23 cellular contexts compared by ENCODE assay signal in genomic region chr3:186694288-186695032, GRCh38. TPM values are rescaled to one million over a fixed set of nuclear protein-coding genes. Genes with fewer than 3 reads are reported as not detected.
A peak's percentile ranks its signal among the peaks of the same experiment; 100 is the strongest.
DNase-seq lines count a peak whose midpoint lies in the region; ATAC-seq and TF ChIP-seq lines count a peak whose summit lies in the region.
"Had no signal": no experiment of that assay in that cellular context is flagged by ENCODE, and none has a peak within 500 bp of the region (broad histone marks: within the 10 kb centered on the region; RNA-seq: fewer than 3 reads in every experiment).

No MANE protein-coding gene starts in this region.

- H3K36me3 Mint-ChIP-seq in activated T-cell treated with anti-CD3 and anti-CD28 coated beads, Interleukin-2, amount 50 U/mL, for 72 hours (ENCODE audit: insufficient read depth in 2 of 2): no peaks in the 10 kb centered on the region
- H3K36me3 Mint-ChIP-seq in WTC11 (no peaks in the 10 kb centered on the region), nephron (ENCODE audit: low read depth) (no peaks in the 10 kb centered on the region), chondrocyte (ENCODE audit: low read depth) (no peaks in the 10 kb centered on the region)

- no peaks in the 10 kb centered on the region for H3K9me3 Mint-ChIP-seq in activated T-cell treated with anti-CD3 and anti-CD28 coated beads, Interleukin-2, amount 50 U/mL, for 72 hours
- H3K9me3 Mint-ChIP-seq in WTC11: peaks cover 10% of the 10 kb centered on the region
- H3K9me3 Mint-ChIP-seq in nephron: no peaks in the 10 kb centered on the region
- H3K9me3 Mint-ChIP-seq in chondrocyte (ENCODE audit: low read depth): no peaks in the 10 kb centered on the region

- TF ChIP-seq CTCF in WTC11 (IDR thresholded peaks at IDR 0.05): no peak
- TF ChIP-seq CTCF in nephron (IDR thresholded peaks at IDR 0.05; ENCODE audit: unreplicated experiment in 3 of 3): no peak
- TF ChIP-seq CTCF in chondrocyte (IDR thresholded peaks at IDR 0.05): no peak

- no peaks in the 10 kb centered on the region for H3K36me3 ChIP-seq in H7 (replicated peaks; ENCODE audit: control insufficient read depth, insufficient read depth, low read length)

- POLR2A ChIA-PET in WTC11 (lab: Charles Lee): no interaction called here

- ATAC-seq in activated T-cell treated with anti-CD3 and anti-CD28 coated beads, Interleukin-2, amount 50 U/mL, for 72 hours (replicated peaks in 1 of 2): peak; percentile 32 to 58
- ATAC-seq in WTC11 (peak; percentile 57; the same call in 1 of the 2 replicates), esophagus mucosa (peak; percentile 31), GM18909 (IDR thresholded peaks at IDR 0.05; ENCODE audit: poor library complexity, unreplicated experiment) (no peak)

- no peaks in the 10 kb centered on the region; the same call in 1 of the 2 replicates for H3K27me3 ChIP-seq in H7 (ENCODE audit: control insufficient read depth, insufficient read depth, low read length)

- H3K4me3 ChIP-seq in H7 (ENCODE audit: insufficient read depth, low read depth, low read length): no peak overlapping the region

- H3K27ac Mint-ChIP-seq in activated T-cell treated with anti-CD3 and anti-CD28 coated beads, Interleukin-2, amount 50 U/mL, for 72 hours: no peak overlapping the region
- H3K27ac Mint-ChIP-seq in WTC11 (no peak overlapping the region), nephron (peak overlapping the region in 2 of 3 experiments; percentile 15 to 66), chondrocyte (ENCODE audit: unreplicated experiment) (no peak overlapping the region)
- H3K27ac Mint-ChIP-seq: B cell had no signal

- no peaks in the 10 kb centered on the region for H3K4me1 Mint-ChIP-seq in activated T-cell treated with anti-CD3 and anti-CD28 coated beads, Interleukin-2, amount 50 U/mL, for 72 hours (ENCODE audit: low read depth)
- H3K4me1 Mint-ChIP-seq in WTC11 (0 out of 2 replicates have a peak, but pooled peaks cover 6% of the 10 kb centered on the region), nephron (no peaks in the 10 kb centered on the region), chondrocyte (ENCODE audit: low read depth) (no peaks in the 10 kb centered on the region)
- H3K4me1 Mint-ChIP-seq: B cell had no signal

- CTCF ChIA-PET in WTC11 (lab: Charles Lee): no interaction called here

- peaks cover 9% of the 10 kb centered on the region for H3K27me3 Mint-ChIP-seq in activated T-cell treated with anti-CD3 and anti-CD28 coated beads, Interleukin-2, amount 50 U/mL, for 72 hours (ENCODE audit: low read depth)
- no peaks in the 10 kb centered on the region for H3K27me3 Mint-ChIP-seq in WTC11 (ENCODE audit: low read depth)
- H3K27me3 Mint-ChIP-seq in nephron (ENCODE audit: low read depth): peaks cover 6% of the 10 kb centered on the region
- peaks cover 34% of the 10 kb centered on the region for H3K27me3 Mint-ChIP-seq in chondrocyte (ENCODE audit: low read depth)

- no peak overlapping the region for H3K4me3 Mint-ChIP-seq in activated T-cell treated with anti-CD3 and anti-CD28 coated beads, Interleukin-2, amount 50 U/mL, for 72 hours
- no peak overlapping the region for H3K4me3 Mint-ChIP-seq in WTC11
- no peak overlapping the region for H3K4me3 Mint-ChIP-seq in nephron
- no peak overlapping the region for H3K4me3 Mint-ChIP-seq in chondrocyte (ENCODE audit: unreplicated experiment)
- H3K4me3 Mint-ChIP-seq: B cell had no signal

- DNase-seq in activated T-cell treated with anti-CD3 and anti-CD28 coated beads, Interleukin-2, amount 50 U/mL, for 72 hours: no peak
- DNase-seq in activated T-cell treated with anti-CD3 and anti-CD28 coated beads, Interleukin-2, amount 50 U/mL, for 1 hour: no peak
- DNase-seq in WTC11 (ENCODE audit: low spot score) (no peak), H7 (no peak), chondrocyte (ENCODE audit: low spot score) (no peak)
- DNase-seq: COR-L47, DMS153, GF-D8, KG1, MV-4-11, NCI-H1417, NCI-H187, NCI-H2107, NCI-H510A treated with DMSO at 0.1 percent for 48 hours, NCI-H774, OCI-M1 had no signal

TF ChIP-seq in WTC11, 78 proteins besides CTCF, POLR2A, EP300 and RAD21:
- TF ChIP-seq, protein P1, sequence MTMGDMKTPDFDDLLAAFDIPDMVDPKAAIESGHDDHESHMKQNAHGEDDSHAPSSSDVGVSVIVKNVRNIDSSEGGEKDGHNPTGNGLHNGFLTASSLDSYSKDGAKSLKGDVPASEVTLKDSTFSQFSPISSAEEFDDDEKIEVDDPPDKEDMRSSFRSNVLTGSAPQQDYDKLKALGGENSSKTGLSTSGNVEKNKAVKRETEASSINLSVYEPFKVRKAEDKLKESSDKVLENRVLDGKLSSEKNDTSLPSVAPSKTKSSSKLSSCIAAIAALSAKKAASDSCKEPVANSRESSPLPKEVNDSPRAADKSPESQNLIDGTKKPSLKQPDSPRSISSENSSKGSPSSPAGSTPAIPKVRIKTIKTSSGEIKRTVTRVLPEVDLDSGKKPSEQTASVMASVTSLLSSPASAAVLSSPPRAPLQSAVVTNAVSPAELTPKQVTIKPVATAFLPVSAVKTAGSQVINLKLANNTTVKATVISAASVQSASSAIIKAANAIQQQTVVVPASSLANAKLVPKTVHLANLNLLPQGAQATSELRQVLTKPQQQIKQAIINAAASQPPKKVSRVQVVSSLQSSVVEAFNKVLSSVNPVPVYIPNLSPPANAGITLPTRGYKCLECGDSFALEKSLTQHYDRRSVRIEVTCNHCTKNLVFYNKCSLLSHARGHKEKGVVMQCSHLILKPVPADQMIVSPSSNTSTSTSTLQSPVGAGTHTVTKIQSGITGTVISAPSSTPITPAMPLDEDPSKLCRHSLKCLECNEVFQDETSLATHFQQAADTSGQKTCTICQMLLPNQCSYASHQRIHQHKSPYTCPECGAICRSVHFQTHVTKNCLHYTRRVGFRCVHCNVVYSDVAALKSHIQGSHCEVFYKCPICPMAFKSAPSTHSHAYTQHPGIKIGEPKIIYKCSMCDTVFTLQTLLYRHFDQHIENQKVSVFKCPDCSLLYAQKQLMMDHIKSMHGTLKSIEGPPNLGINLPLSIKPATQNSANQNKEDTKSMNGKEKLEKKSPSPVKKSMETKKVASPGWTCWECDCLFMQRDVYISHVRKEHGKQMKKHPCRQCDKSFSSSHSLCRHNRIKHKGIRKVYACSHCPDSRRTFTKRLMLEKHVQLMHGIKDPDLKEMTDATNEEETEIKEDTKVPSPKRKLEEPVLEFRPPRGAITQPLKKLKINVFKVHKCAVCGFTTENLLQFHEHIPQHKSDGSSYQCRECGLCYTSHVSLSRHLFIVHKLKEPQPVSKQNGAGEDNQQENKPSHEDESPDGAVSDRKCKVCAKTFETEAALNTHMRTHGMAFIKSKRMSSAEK (CRISPR knock-in tag; IDR thresholded peaks at IDR 0.05; ENCODE audit: borderline replicate concordance): no peak
- TF ChIP-seq KAT7 (CRISPR knock-in tag; IDR thresholded peaks at IDR 0.05; ENCODE audit: borderline replicate concordance) (no peak), ZNF121 (CRISPR knock-in tag; IDR thresholded peaks at IDR 0.05) (no peak), ATF2 (CRISPR knock-in tag; IDR thresholded peaks at IDR 0.05; ENCODE audit: borderline replicate concordance, low read depth) (no peak), ZNF263 (CRISPR knock-in tag; IDR thresholded peaks at IDR 0.05; ENCODE audit: low read depth) (no peak), NFE2L1 (CRISPR knock-in tag; IDR thresholded peaks at IDR 0.05) (no peak)
- TF ChIP-seq, protein P2, sequence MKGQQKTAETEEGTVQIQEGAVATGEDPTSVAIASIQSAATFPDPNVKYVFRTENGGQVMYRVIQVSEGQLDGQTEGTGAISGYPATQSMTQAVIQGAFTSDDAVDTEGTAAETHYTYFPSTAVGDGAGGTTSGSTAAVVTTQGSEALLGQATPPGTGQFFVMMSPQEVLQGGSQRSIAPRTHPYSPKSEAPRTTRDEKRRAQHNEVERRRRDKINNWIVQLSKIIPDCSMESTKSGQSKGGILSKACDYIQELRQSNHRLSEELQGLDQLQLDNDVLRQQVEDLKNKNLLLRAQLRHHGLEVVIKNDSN (CRISPR knock-in tag; IDR thresholded peaks at IDR 0.05): no peak
TF ChIP-seq in WTC11: peak in this region for 0.

RNA-seq across cellular contexts. Expression of gene KNG1, which starts 22.7 kb away (rescaled TPM):
- not detected for total RNA-seq in activated T-cell treated with anti-CD3 and anti-CD28 coated beads, Interleukin-2, amount 50 U/mL, for 72 hours
- total RNA-seq in WTC11 (2021) (0.13 to 0.44 TPM (median 0.34 TPM) in 3 replicates), esophagus mucosa (not detected), chondrocyte (not detected in 3 replicates)
- not detected in 2 replicates for total RNA-seq in H7 (2014; rRNA removed; shearing (Covaris generic))
- total RNA-seq: A172, B cell, Daoy, RPMI7951 had no signal

RNA-seq across cellular contexts. Expression of gene HRG, which starts 28.6 kb away (rescaled TPM):
- not detected for total RNA-seq in activated T-cell treated with anti-CD3 and anti-CD28 coated beads, Interleukin-2, amount 50 U/mL, for 72 hours
- total RNA-seq in WTC11 (2021): 0.11 to 0.24 TPM (median 0.11 TPM) in 3 replicates
- total RNA-seq in esophagus mucosa: 0.12 TPM
- 0.14 TPM in 1 of 2 replicates, not detected in the other for total RNA-seq in H7 (2014; rRNA removed; shearing (Covaris generic))
- total RNA-seq in chondrocyte: not detected in 3 replicates
- total RNA-seq: A172, B cell, Daoy, RPMI7951 had no signal

RNA-seq across cellular contexts. Expression of gene FETUB, which starts 54.3 kb away (rescaled TPM):
- total RNA-seq in activated T-cell treated with anti-CD3 and anti-CD28 coated beads, Interleukin-2, amount 50 U/mL, for 72 hours: not detected
- total RNA-seq in WTC11 (2021) (not detected in 3 replicates), esophagus mucosa (not detected), chondrocyte (not detected in 3 replicates)
- not detected in 2 replicates for total RNA-seq in H7 (2014; rRNA removed; shearing (Covaris generic))
- total RNA-seq: B cell, Daoy, RPMI7951 had no signal

Comparison
In these comparisons a context has a peak if more than half of its experiments do, and no peak if none do; other contexts are left out.
1. H3K27ac Mint-ChIP-seq: peak in nephron (2 of 3); none in activated T-cell treated with anti-CD3 and anti-CD28 coated beads, Interleukin-2, amount 50 U/mL, for 72 hours (single experiment), WTC11 (single experiment) and chondrocyte (single experiment).